14 cellular contexts compared by ENCODE assay signal in the genomic region with DNA sequence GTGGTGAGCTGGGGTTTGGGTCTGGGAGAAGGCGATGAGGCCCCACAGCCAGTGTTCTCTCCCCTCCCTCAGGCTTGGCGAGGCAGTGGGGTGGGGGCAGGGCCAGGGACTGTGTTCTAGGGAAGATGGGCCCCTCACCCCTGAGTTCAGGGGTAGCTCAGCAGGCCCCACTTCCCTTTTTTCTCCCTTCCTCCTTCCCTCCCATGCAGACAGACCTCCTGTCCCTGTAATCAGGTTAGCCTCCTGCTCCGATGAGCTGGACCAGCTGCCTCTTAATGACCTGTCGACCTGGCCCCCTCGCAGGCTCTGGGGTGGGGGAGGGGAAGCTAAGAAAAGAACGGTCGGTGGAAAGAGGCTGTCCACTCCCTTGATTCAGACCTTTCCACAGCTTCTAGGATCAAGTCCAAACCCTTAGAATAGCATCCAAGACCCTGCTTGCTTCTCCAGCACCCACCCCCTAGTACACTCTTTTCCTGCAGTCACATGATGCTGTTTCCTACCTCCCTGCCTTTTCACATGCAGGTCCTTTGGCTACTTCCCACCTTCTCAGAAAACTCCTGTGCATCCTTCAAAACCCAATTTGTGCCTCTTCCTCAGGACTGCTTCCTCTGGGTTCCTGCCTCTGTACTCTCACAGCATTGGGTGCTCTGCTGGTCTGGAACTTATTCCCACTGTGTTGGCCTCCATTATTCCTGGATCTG.
DNase-seq lines count a peak whose midpoint lies in the region; ATAC-seq and TF ChIP-seq lines count a peak whose summit lies in the region.
"Had no signal": no experiment of that assay in that cellular context is flagged by ENCODE, and none has a peak within 500 bp of the region (broad histone marks: within the 10 kb centered on the region; RNA-seq: fewer than 3 reads in every experiment).

No MANE protein-coding gene starts in this region.

- no peak overlapping the region for H2AFZ ChIP-seq in SK-N-SH (ENCODE audit: low read depth)

- H3K9ac ChIP-seq in SK-N-SH = no peak overlapping the region
- H3K9ac ChIP-seq in iPS-20b (ENCODE audit: low read depth, low read length) = peak overlapping the region; percentile 23; the same call in 1 of the 2 replicates

- 54% methylated on average over 7 of the region's 7 CpGs for WGBS in SK-N-SH (ENCODE audit: low lambda C conversion rate)

- H3F3A ChIP-seq in SK-N-SH (replicated peaks; ENCODE audit: insufficient read depth) = peaks cover 13% of the 10 kb centered on the region

- H3K9me3 Mint-ChIP-seq in type B pancreatic cell = no peaks in the 10 kb centered on the region
- H3K9me3 Mint-ChIP-seq: activated naive CD8-positive, alpha-beta T cell treated with anti-CD3 and anti-CD28 coated beads, Interleukin-2, amount 50 U/mL, for 24 hours had no signal

- peaks cover 96% of the 10 kb centered on the region for H3K4me1 ChIP-seq in cardiac muscle cell (ENCODE audit: low read depth)
- peaks cover 41 to 95% of the 10 kb centered on the region in 2 experiments for H3K4me1 ChIP-seq in SK-N-SH (ENCODE audit: control insufficient read depth in 1 of 2, insufficient read depth in 2 of 2, low read depth in 1 of 2, low read length in 1 of 2)
- H3K4me1 ChIP-seq in iPS-20b (ENCODE audit: insufficient read depth, low read length) = peaks cover 68% of the 10 kb centered on the region

- intact Hi-C loops in Right ventricle myocardium inferior (cut with DNase I) = no loop called here
- intact Hi-C loops in posterior vena cava (cut with DNase I) = no loop called here

- H3K4me2 ChIP-seq in SK-N-SH = no peak overlapping the region
- H3K4me2 ChIP-seq: A549 had no signal

- H3K27ac ChIP-seq in cardiac muscle cell = peak overlapping the region; percentile 99
- H3K27ac ChIP-seq in SK-N-SH (ENCODE audit: low read depth in 2 of 2, low read length in 1 of 2) = peak overlapping the region; percentile 3 to 95; a peak in 3 of 4 replicates
- peak overlapping the region; percentile 43 for H3K27ac ChIP-seq in iPS-20b (ENCODE audit: low read length)

- peaks cover 8% of the 10 kb centered on the region for H3K36me3 Mint-ChIP-seq in type B pancreatic cell

- H3K27me3 Mint-ChIP-seq in type B pancreatic cell = no peaks in the 10 kb centered on the region
- H3K27me3 Mint-ChIP-seq: activated naive CD8-positive, alpha-beta T cell treated with anti-CD3 and anti-CD28 coated beads, Interleukin-2, amount 50 U/mL, for 24 hours had no signal

- CTCF ChIA-PET in SK-N-SH (lab: Yijun Ruan, JAX) = interaction anchor here (4.0 kb wide), 1 partner anchor 63 kb away, joined by 30 read pairs; no protein-coding TSS in a partner anchor

- peak overlapping the region; percentile 7 for H3K4me3 Mint-ChIP-seq in type B pancreatic cell
- H3K4me3 Mint-ChIP-seq: activated naive CD8-positive, alpha-beta T cell treated with anti-CD3 and anti-CD28 coated beads, Interleukin-2, amount 50 U/mL, for 24 hours had no signal

- H3K4me1 Mint-ChIP-seq in type B pancreatic cell (ENCODE audit: unreplicated experiment) = peaks cover 77% of the 10 kb centered on the region

- H3K4me3 ChIP-seq in cardiac muscle cell (no peak overlapping the region), SK-N-SH (ENCODE audit: low read depth in 2 of 2, low read length in 1 of 2) (no peak overlapping the region), iPS-20b (ENCODE audit: low read length) (no peak overlapping the region)
- H3K4me3 ChIP-seq: A549, dorsolateral prefrontal cortex had no signal

- TF ChIP-seq RAD21 in SK-N-SH (IDR thresholded peaks at IDR 0.05; ENCODE audit: low read length) = no peak; the same call in 1 of the 2 replicates

- TF ChIP-seq CTCF in cardiac muscle cell (IDR thresholded peaks at IDR 0.05; ENCODE audit: low read depth, low read length) (no peak), SK-N-SH (IDR thresholded peaks at IDR 0.05) (no peak), type B pancreatic cell (conservative IDR thresholded peaks at IDR 0.05) (no peak)

- POLR2A ChIA-PET in SK-N-SH (lab: Yijun Ruan, JAX) = interaction anchor here (1.0 to 1.6 kb wide), 2 partner anchors 19 to 661 kb away, joined by 3 to 5 read pairs; no protein-coding TSS in a partner anchor

- H3K36me3 ChIP-seq in cardiac muscle cell (no peaks in the 10 kb centered on the region), SK-N-SH (replicated peaks in 1 of 2; ENCODE audit: control insufficient read depth in 1 of 2, insufficient read depth in 2 of 2, low read length in 1 of 2) (peaks cover 8 to 14% of the 10 kb centered on the region in 2 experiments), iPS-20b (ENCODE audit: insufficient read depth, low read depth, low read length) (peaks cover 9% of the 10 kb centered on the region)

- ATAC-seq in Right ventricle myocardium inferior (no peak), GM21717 (IDR thresholded peaks at IDR 0.05; ENCODE audit: unreplicated experiment) (no peak)
- ATAC-seq: A549; activated naive CD8-positive, alpha-beta T cell treated with anti-CD3 and anti-CD28 coated beads, Interleukin-2, amount 50 U/mL, for 24 hours; stimulated activated naive CD8-positive, alpha-beta T cell treated with anti-CD3 and anti-CD28 coated beads, Interleukin-15, Interleukin-2, amounts not matched to agents 100 U/mL and 50 U/mL, for 24 hours had no signal

- H3K27me3 ChIP-seq in cardiac muscle cell = no peaks in the 10 kb centered on the region
- H3K27me3 ChIP-seq in SK-N-SH (ENCODE audit: insufficient read depth) = no peaks in the 10 kb centered on the region
- no peaks in the 10 kb centered on the region for H3K27me3 ChIP-seq in iPS-20b (ENCODE audit: insufficient read depth, low read length)
- H3K27me3 ChIP-seq: dorsolateral prefrontal cortex had no signal

- peaks cover 48% of the 10 kb centered on the region; the same call in 1 of the 2 replicates for H4K20me1 ChIP-seq in SK-N-SH (ENCODE audit: insufficient read depth)

- DNase-seq in cardiac muscle cell (ENCODE audit: low read depth in 1 of 2, low spot score in 1 of 2) (peak in 1 of 2 donors; percentile 83), Right ventricle myocardium inferior (ENCODE audit: missing footprints) (no peak), SK-N-SH (peak; percentile 82), type B pancreatic cell (ENCODE audit: extremely low spot score, unreplicated experiment) (no peak), NCI-H446 (lab: John Stamatoyannopoulos, UW) (no peak), posterior vena cava (ENCODE audit: low spot score) (no peak)
- DNase-seq: activated CD4-positive, alpha-beta T cell treated with anti-CD3 and anti-CD28 coated beads, Interleukin-2, amount 50 U/mL, for 4 hours; activated naive CD8-positive, alpha-beta T cell treated with anti-CD3 and anti-CD28 coated beads, Interleukin-2, amount 50 U/mL, for 24 hours; dorsolateral prefrontal cortex; SHP77; stimulated activated naive CD8-positive, alpha-beta T cell treated with anti-CD3 and anti-CD28 coated beads, Interleukin-15, Interleukin-2, amounts not matched to agents 100 U/mL and 50 U/mL, for 24 hours had no signal

- peak in 1 of 2 experiments; percentile 65; a peak in 2 of 4 replicates for TF ChIP-seq EP300 in SK-N-SH (IDR thresholded peaks at IDR 0.05; ENCODE audit: borderline replicate concordance in 1 of 2, low read depth in 1 of 2, low read length in 1 of 2)

- peaks cover 100% of the 10 kb centered on the region for H3K79me2 ChIP-seq in SK-N-SH (ENCODE audit: insufficient read depth)

- no peaks in the 10 kb centered on the region for H3K9me2 ChIP-seq in SK-N-SH

- no peaks in the 10 kb centered on the region for H3K9me3 ChIP-seq in cardiac muscle cell (ENCODE audit: low read depth)
- H3K9me3 ChIP-seq in SK-N-SH = no peaks in the 10 kb centered on the region
- H3K9me3 ChIP-seq in iPS-20b (ENCODE audit: insufficient read depth, low read depth, low read length) = no peaks in the 10 kb centered on the region
- H3K9me3 ChIP-seq: A549 had no signal

- peak overlapping the region; percentile 17 for H3K27ac Mint-ChIP-seq in type B pancreatic cell
- H3K27ac Mint-ChIP-seq: activated naive CD8-positive, alpha-beta T cell treated with anti-CD3 and anti-CD28 coated beads, Interleukin-2, amount 50 U/mL, for 24 hours had no signal

TF ChIP-seq in SK-N-SH, 30 proteins besides CTCF, POLR2A, EP300 and RAD21:
- peak; percentile 79 for TF ChIP-seq CHD2 (IDR thresholded peaks at IDR 0.05; ENCODE audit: low read length, partially characterized antibody)
- TF ChIP-seq FOXJ3 (CRISPR knock-in tag; IDR thresholded peaks at IDR 0.05) = peak; percentile 77; the same call in 1 of the 2 replicates
- no peak for TF ChIP-seq TCF12 (IDR thresholded peaks at IDR 0.05)
- TF ChIP-seq EZH2phosphoT487 (IDR thresholded peaks at IDR 0.05; ENCODE audit: borderline replicate concordance, low read depth) = no peak
- no peak for TF ChIP-seq FOXM1 (IDR thresholded peaks at IDR 0.05; ENCODE audit: low read depth)
- TF ChIP-seq, protein P1, sequence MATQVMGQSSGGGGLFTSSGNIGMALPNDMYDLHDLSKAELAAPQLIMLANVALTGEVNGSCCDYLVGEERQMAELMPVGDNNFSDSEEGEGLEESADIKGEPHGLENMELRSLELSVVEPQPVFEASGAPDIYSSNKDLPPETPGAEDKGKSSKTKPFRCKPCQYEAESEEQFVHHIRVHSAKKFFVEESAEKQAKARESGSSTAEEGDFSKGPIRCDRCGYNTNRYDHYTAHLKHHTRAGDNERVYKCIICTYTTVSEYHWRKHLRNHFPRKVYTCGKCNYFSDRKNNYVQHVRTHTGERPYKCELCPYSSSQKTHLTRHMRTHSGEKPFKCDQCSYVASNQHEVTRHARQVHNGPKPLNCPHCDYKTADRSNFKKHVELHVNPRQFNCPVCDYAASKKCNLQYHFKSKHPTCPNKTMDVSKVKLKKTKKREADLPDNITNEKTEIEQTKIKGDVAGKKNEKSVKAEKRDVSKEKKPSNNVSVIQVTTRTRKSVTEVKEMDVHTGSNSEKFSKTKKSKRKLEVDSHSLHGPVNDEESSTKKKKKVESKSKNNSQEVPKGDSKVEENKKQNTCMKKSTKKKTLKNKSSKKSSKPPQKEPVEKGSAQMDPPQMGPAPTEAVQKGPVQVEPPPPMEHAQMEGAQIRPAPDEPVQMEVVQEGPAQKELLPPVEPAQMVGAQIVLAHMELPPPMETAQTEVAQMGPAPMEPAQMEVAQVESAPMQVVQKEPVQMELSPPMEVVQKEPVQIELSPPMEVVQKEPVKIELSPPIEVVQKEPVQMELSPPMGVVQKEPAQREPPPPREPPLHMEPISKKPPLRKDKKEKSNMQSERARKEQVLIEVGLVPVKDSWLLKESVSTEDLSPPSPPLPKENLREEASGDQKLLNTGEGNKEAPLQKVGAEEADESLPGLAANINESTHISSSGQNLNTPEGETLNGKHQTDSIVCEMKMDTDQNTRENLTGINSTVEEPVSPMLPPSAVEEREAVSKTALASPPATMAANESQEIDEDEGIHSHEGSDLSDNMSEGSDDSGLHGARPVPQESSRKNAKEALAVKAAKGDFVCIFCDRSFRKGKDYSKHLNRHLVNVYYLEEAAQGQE (IDR thresholded peaks at IDR 0.05; ENCODE audit: low read depth, low read length) = no peak
- no peak for TF ChIP-seq GATA2 (CRISPR knock-in tag; IDR thresholded peaks at IDR 0.05)
TF ChIP-seq in SK-N-SH: peak in this region for 2.

Comparison
In these comparisons a context has a peak if more than half of its experiments do, and no peak if none do; other contexts are left out.
1. H3K27ac ChIP-seq: peak in every context shown above with its lines; median percentile 99 in cardiac muscle cell; 49 in SK-N-SH; 43 in iPS-20b.